Comparison of ENCODE assay signal across 8 cellular contexts in the genomic region with DNA sequence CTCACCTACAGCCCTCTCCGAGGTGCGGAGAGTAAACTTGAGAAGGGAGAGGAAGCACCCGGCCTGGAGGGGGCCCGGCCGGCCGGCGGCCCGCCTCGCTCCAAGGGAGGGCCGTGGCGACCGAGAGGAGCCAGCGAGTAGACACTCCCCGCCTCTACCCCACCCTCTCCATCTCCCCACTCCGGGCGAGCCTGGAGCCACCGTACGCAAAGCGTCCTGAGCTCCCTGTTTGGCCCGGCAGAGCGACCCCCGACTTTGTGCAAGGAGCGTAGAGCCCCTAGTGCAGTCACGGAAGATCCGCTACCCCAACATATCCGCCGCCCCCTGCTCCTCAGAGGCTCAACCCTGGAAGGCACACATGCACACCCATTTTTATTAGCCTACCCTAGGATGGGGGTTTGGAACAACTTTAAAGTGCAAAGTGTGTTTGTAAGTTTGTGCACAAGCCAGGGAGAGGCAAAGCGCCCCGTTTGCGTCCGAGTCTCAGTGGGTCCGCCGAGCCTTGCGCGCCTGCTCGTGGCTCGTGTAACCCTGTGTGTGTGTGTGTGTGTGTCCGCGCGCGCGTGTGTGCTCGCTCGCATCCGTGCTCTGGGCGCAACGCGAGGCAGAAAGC. TPM values are rescaled to one million over a fixed set of nuclear protein-coding genes. Genes with fewer than 3 reads are reported as not detected.
DNase-seq lines count a peak whose midpoint lies in the region; ATAC-seq and TF ChIP-seq lines count a peak whose summit lies in the region.

No MANE protein-coding gene starts in this region.

- TF ChIP-seq CTCF in BE2C (IDR thresholded peaks at IDR 0.05; ENCODE audit: low read depth, low read length) (no peak), lung (IDR thresholded peaks at IDR 0.05; ENCODE audit: control extremely low read depth, extremely low read depth) (no peak)

- H3K9me3 ChIP-seq in BE2C (no peaks in the 10 kb centered on the region), lung (ENCODE audit: control insufficient read depth in 2 of 2, insufficient read depth in 1 of 2, low read length in 1 of 2) (no peaks in the 10 kb centered on the region), subcutaneous abdominal adipose tissue (ENCODE audit: control insufficient read depth in 5 of 5, low read length in 5 of 5) (no peaks in the 10 kb centered on the region)

- peak overlapping the region; percentile 91 to 93 for H3K27ac ChIP-seq in lung (ENCODE audit: low read depth in 1 of 2, low read length in 1 of 2)
- peak overlapping the region; percentile 81 for H3K27ac ChIP-seq in subcutaneous abdominal adipose tissue (ENCODE audit: low read depth, low read length)

- DNase-seq in BE2C, result peak; percentile 76
- peak; percentile 78 for DNase-seq in T1000 (lab: John Stamatoyannopoulos, UW)
- peak; percentile 17 for DNase-seq in dedifferentiated amniotic fluid mesenchymal stem cell (ENCODE audit: extremely low spot score)
- no peak for DNase-seq in lung (ENCODE audit: low spot score)
- DNase-seq in NCI-H2029 treated with DMSO at 0.1 percent for 48 hours (lab: John Stamatoyannopoulos, UW), result no peak

- WGBS in lung, 2 donors, result 0% methylated on average over 47 to 48 of the region's 48 CpGs

- peaks cover 13% of the 10 kb centered on the region for H3K36me3 ChIP-seq in BE2C
- H3K36me3 ChIP-seq in lung (ENCODE audit: control insufficient read depth in 2 of 2, insufficient read depth in 2 of 2, low read length in 2 of 2), result no peaks in the 10 kb centered on the region
- no peaks in the 10 kb centered on the region for H3K36me3 ChIP-seq in subcutaneous abdominal adipose tissue (ENCODE audit: control insufficient read depth in 5 of 5, insufficient read depth in 5 of 5, low read length in 5 of 5)

- peaks cover 18% of the 10 kb centered on the region for H3K4me1 ChIP-seq in BE2C
- H3K4me1 ChIP-seq in lung (ENCODE audit: control insufficient read depth in 2 of 2, insufficient read depth in 2 of 2, low read length in 2 of 2), result peaks cover 0 to 13% of the 10 kb centered on the region in 2 donors
- peaks cover 3 to 63% (median 54%) of the 10 kb centered on the region in 5 donors for H3K4me1 ChIP-seq in subcutaneous abdominal adipose tissue (ENCODE audit: control insufficient read depth in 5 of 5, insufficient read depth in 5 of 5, low read length in 5 of 5)

- ATAC-seq in GM19023 (IDR thresholded peaks at IDR 0.05; ENCODE audit: unreplicated experiment) (peak; percentile 16), HG03442 (IDR thresholded peaks at IDR 0.05; ENCODE audit: unreplicated experiment) (peak; percentile 18), lung (ENCODE audit: insufficient read depth, low FRiP score) (peak; percentile 42)

- H3K4me3 ChIP-seq in BE2C (ENCODE audit: low read depth, low read length) (peak overlapping the region; percentile 72), lung (peak overlapping the region; percentile 44), subcutaneous abdominal adipose tissue (ENCODE audit: low read depth in 1 of 5, low read length in 5 of 5) (peak overlapping the region; percentile 65 to 92 (median 86))

- peak overlapping the region in 4 of 5 donors; percentile 39 to 75 (median 64) for H3K9ac ChIP-seq in subcutaneous abdominal adipose tissue (ENCODE audit: low read length in 5 of 5)

- H3K27me3 ChIP-seq in BE2C (no peaks in the 10 kb centered on the region), lung (ENCODE audit: control insufficient read depth, insufficient read depth) (no peaks in the 10 kb centered on the region), subcutaneous abdominal adipose tissue (ENCODE audit: control insufficient read depth in 5 of 5, insufficient read depth in 4 of 5, low read length in 5 of 5) (no peaks in the 10 kb centered on the region)

RNA-seq across cellular contexts. Expression of gene SMAD6, which starts 0.5 kb away (rescaled TPM):
- polyA plus RNA-seq in BE2C (2012; ENCODE audit: insufficient read depth, insufficient read length, low read depth), result 52.5 TPM
- 10 to 100 TPM; 62.3 to 67.9 TPM for total RNA-seq in lung
- 10 to 100 TPM; 24.2 to 56.0 TPM for polyA plus RNA-seq in lung

Comparison
In these comparisons a context has a peak if more than half of its experiments do, and no peak if none do; other contexts are left out.
1. DNase-seq: peak in BE2C (single experiment), T1000 (single experiment) and dedifferentiated amniotic fluid mesenchymal stem cell (single experiment); none in lung (single experiment) and NCI-H2029 treated with DMSO at 0.1 percent for 48 hours (single experiment).
2. Peak in every context shown above with its lines, with median percentiles within 50 percentile points of each other: H3K4me3 ChIP-seq and ATAC-seq.